22 cellular contexts compared by ENCODE assay signal in the genomic region with DNA sequence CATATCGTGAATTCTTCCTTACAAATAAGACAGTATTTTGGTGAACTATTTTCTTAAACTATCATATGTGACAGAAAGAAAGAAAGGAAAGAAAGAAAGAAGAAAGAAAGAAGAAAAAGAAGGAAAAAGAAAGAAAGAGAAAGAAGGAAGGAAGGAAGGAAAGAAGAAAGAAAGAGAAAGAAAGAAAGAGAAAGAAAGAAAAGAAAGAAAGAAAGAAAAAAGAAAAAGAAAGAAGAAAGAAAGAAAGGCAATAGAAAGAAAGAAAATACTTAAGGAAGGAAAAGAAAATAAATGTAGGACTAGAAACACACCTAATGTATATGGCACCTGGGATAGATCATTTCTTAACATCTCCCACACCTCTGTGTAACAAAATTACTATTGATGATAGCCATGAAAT.
"Had no signal": no experiment of that assay in that cellular context is flagged by ENCODE, and none has a peak within 500 bp of the region (broad histone marks: within the 10 kb centered on the region; RNA-seq: fewer than 3 reads in every experiment).

No MANE protein-coding gene starts in this region.

- H3K4me3 ChIP-seq: esophagus muscularis mucosa, gastrocnemius medialis, heart right ventricle, prostate gland, spleen, testis, tibial nerve, upper lobe of right lung, vagina had no signal

- H3K27me3 ChIP-seq: esophagus muscularis mucosa, gastrocnemius medialis, heart right ventricle, spleen, testis, tibial nerve, upper lobe of right lung, vagina had no signal

- H3K9me3 Mint-ChIP-seq: naive thymus-derived CD4-positive, alpha-beta T cell; nephron progenitor cell; stimulated activated memory B cell treated with anti-CD40 and anti-IgM and Interleukin-4, amounts not matched to agents 10 μg/mL and 1 μg/mL and 100 μg/mL, for 72 hours; stimulated activated naive CD8-positive, alpha-beta T cell treated with anti-CD3 and anti-CD28 coated beads, Interleukin-15, Interleukin-2, amounts not matched to agents 100 ng/mL and 50 ng/mL, for 24 hours had no signal

- H3K9me3 ChIP-seq: esophagus muscularis mucosa, gastrocnemius medialis, heart right ventricle, prostate gland, spleen, testis, tibial nerve, upper lobe of right lung, vagina had no signal

- H3K27ac ChIP-seq: esophagus muscularis mucosa, gastrocnemius medialis, heart right ventricle, parathyroid adenoma, prostate gland, spleen, tibial nerve, upper lobe of right lung, vagina had no signal

- H3K27ac Mint-ChIP-seq: endodermal cell; naive thymus-derived CD4-positive, alpha-beta T cell; nephron progenitor cell; stimulated activated memory B cell treated with anti-CD40 and anti-IgM and Interleukin-4, amounts not matched to agents 10 μg/mL and 1 μg/mL and 100 μg/mL, for 72 hours; stimulated activated naive CD8-positive, alpha-beta T cell treated with anti-CD3 and anti-CD28 coated beads, Interleukin-15, Interleukin-2, amounts not matched to agents 100 ng/mL and 50 ng/mL, for 24 hours had no signal

- ATAC-seq: gastrocnemius medialis; naive thymus-derived CD4-positive, alpha-beta T cell; sciatic nerve; stimulated activated memory B cell treated with anti-CD40 and anti-IgM and Interleukin-4, amounts not matched to agents 10 μg/mL and 1 μg/mL and 100 μg/mL, for 72 hours had no signal

- H3K4me1 ChIP-seq: esophagus muscularis mucosa, gastrocnemius medialis, heart right ventricle, parathyroid adenoma, prostate gland, spleen, testis, tibial nerve, upper lobe of right lung, vagina had no signal

- H3K4me1 Mint-ChIP-seq: naive thymus-derived CD4-positive, alpha-beta T cell; nephron progenitor cell had no signal

- H3K36me3 Mint-ChIP-seq: naive thymus-derived CD4-positive, alpha-beta T cell; stimulated activated memory B cell treated with anti-CD40 and anti-IgM and Interleukin-4, amounts not matched to agents 10 μg/mL and 1 μg/mL and 100 μg/mL, for 72 hours had no signal

- DNase-seq: effector CD4-positive, alpha-beta T cell; endodermal cell; gastrocnemius medialis; hypothalamus; naive thymus-derived CD4-positive, alpha-beta T cell; nephron progenitor cell; spleen; stimulated activated CD4-positive, alpha-beta T cell treated with anti-CD3 and anti-CD28 coated beads, Interleukin-15, amount 100 ng/mL, for 24 hours; stimulated activated CD4-positive, alpha-beta T cell treated with anti-CD3 and anti-CD28 coated beads, Interleukin-1b, Interleukin-23, amount 100 ng/mL, for 48 hours; stimulated activated CD4-positive, alpha-beta T cell treated with anti-CD3 and anti-CD28 coated beads, Interleukin-4, amount 100 ng/mL, for 24 hours; testis; upper lobe of right lung had no signal

- H3K4me3 Mint-ChIP-seq: endodermal cell; naive thymus-derived CD4-positive, alpha-beta T cell; nephron progenitor cell; stimulated activated memory B cell treated with anti-CD40 and anti-IgM and Interleukin-4, amounts not matched to agents 10 μg/mL and 1 μg/mL and 100 μg/mL, for 72 hours; stimulated activated naive CD8-positive, alpha-beta T cell treated with anti-CD3 and anti-CD28 coated beads, Interleukin-15, Interleukin-2, amounts not matched to agents 100 ng/mL and 50 ng/mL, for 24 hours had no signal

- H2AFZ ChIP-seq: parathyroid adenoma had no signal

- H3K36me3 ChIP-seq: gastrocnemius medialis, prostate gland, tibial nerve, vagina had no signal

- H3K27me3 Mint-ChIP-seq: naive thymus-derived CD4-positive, alpha-beta T cell; stimulated activated naive CD8-positive, alpha-beta T cell treated with anti-CD3 and anti-CD28 coated beads, Interleukin-15, Interleukin-2, amounts not matched to agents 100 ng/mL and 50 ng/mL, for 24 hours had no signal

- H3K79me2 ChIP-seq: parathyroid adenoma had no signal

- H3K9ac ChIP-seq: parathyroid adenoma had no signal

- FAIRE-seq: islet of Langerhans had no signal
